Comparison of ENCODE assay signal across 19 cellular contexts in genomic region chr5:123450114-123450513, GRCh38. TPM values are rescaled to one million over a fixed set of nuclear protein-coding genes. Genes with fewer than 3 reads are reported as not detected.
DNase-seq lines count a peak whose midpoint lies in the region; ATAC-seq and TF ChIP-seq lines count a peak whose summit lies in the region.
"Had no signal": no experiment of that assay in that cellular context is flagged by ENCODE, and none has a peak within 500 bp of the region (broad histone marks: within the 10 kb centered on the region; RNA-seq: fewer than 3 reads in every experiment).

No MANE protein-coding gene starts in this region.

- H3K27me3 ChIP-seq in SJCRH30 (no peaks in the 10 kb centered on the region), neuron (ENCODE audit: insufficient read depth, low read length) (no peaks in the 10 kb centered on the region), psoas muscle (ENCODE audit: insufficient read depth in 3 of 3, low read length in 2 of 3) (no peaks in the 10 kb centered on the region), MG63 (no peaks in the 10 kb centered on the region; the same call in 1 of the 2 replicates)
- H3K27me3 ChIP-seq: body of pancreas, colonic mucosa, right lobe of liver, upper lobe of right lung had no signal

- 8 to 58% (median 21%) methylated on average over 1 of the region's 1 CpG for WGBS in psoas muscle, 3 donors

- H3K4me1 ChIP-seq in SJCRH30 (peaks cover 24% of the 10 kb centered on the region), neuron (ENCODE audit: insufficient read depth, low read length) (peaks cover 34% of the 10 kb centered on the region), psoas muscle (no peaks in the 10 kb centered on the region)
- H3K4me1 ChIP-seq: body of pancreas, colonic mucosa, upper lobe of right lung had no signal

- peak overlapping the region; percentile 56; the same call in 1 of the 2 replicates for H3K27ac ChIP-seq in SJCRH30
- no peak overlapping the region for H3K27ac ChIP-seq in psoas muscle
- H3K27ac ChIP-seq: body of pancreas, colonic mucosa, PC-9, right lobe of liver, upper lobe of right lung had no signal

- H3K4me3 ChIP-seq in SJCRH30 (no peak overlapping the region), neuron (ENCODE audit: low read length) (no peak overlapping the region), psoas muscle (no peak overlapping the region), MG63 (no peak overlapping the region)
- H3K4me3 ChIP-seq: body of pancreas, colonic mucosa, PC-9, right lobe of liver, upper lobe of right lung had no signal

- H3K36me3 ChIP-seq in SJCRH30 (no peaks in the 10 kb centered on the region), neuron (ENCODE audit: insufficient read depth, low read length) (no peaks in the 10 kb centered on the region), psoas muscle (ENCODE audit: insufficient read depth in 1 of 2, low read depth in 1 of 2) (no peaks in the 10 kb centered on the region), MG63 (no peaks in the 10 kb centered on the region)
- H3K36me3 ChIP-seq: colonic mucosa, right lobe of liver, upper lobe of right lung had no signal

- ATAC-seq in HG03025 (IDR thresholded peaks at IDR 0.05; ENCODE audit: low FRiP score, unreplicated experiment) (peak; percentile 35), psoas muscle (no peak), HG03045 (IDR thresholded peaks at IDR 0.05; ENCODE audit: unreplicated experiment) (no peak)
- ATAC-seq: activated naive CD4-positive, alpha-beta T cell treated with anti-CD3 and anti-CD28 coated beads, Interleukin-2, amount 50 U/mL, for 72 hours; body of pancreas; upper lobe of right lung had no signal

- TF ChIP-seq CTCF in psoas muscle (IDR thresholded peaks at IDR 0.05) = no peak

- peak overlapping the region; percentile 40 for H2AFZ ChIP-seq in neuron (ENCODE audit: low read depth, low read length)
- H2AFZ ChIP-seq: PC-9 had no signal

- DNase-seq in NCI-H748 (lab: John Stamatoyannopoulos, UW; ENCODE audit: unreplicated experiment) = peak; percentile 15
- no peak for DNase-seq in NCI-H748 treated with DMSO at 0.1 percent for 48 hours (lab: John Stamatoyannopoulos, UW)
- no peak for DNase-seq in SJCRH30
- no peak for DNase-seq in psoas muscle
- DNase-seq in MG63 = no peak
- DNase-seq: activated CD4-positive, alpha-beta T cell treated with anti-CD3 and anti-CD28 coated beads, Interleukin-2, amount 50 U/mL, for 4 hours; activated T-cell treated with anti-CD3 and anti-CD28 coated beads, Interleukin-2, amount 50 U/mL, for 1 hour; C1 segment of cervical spinal cord; colonic mucosa; GDM1; PC-9; right lobe of liver; stimulated activated CD4-positive, alpha-beta T cell treated with anti-CD3 and anti-CD28 coated beads, Interleukin-1b, Interleukin-23, amount 100 ng/mL, for 48 hours; upper lobe of right lung had no signal

- H3K9me3 ChIP-seq in SJCRH30 (replicated peaks) (no peaks in the 10 kb centered on the region), neuron (ENCODE audit: low read length) (no peaks in the 10 kb centered on the region), psoas muscle (no peaks in the 10 kb centered on the region), MG63 (no peaks in the 10 kb centered on the region)
- H3K9me3 ChIP-seq: body of pancreas, colonic mucosa, right lobe of liver, upper lobe of right lung had no signal

- intact Hi-C loops in psoas muscle (cut with DNase I) = no loop called here

RNA-seq across cellular contexts. Expression of gene CEP120, which starts 26.9 kb away (rescaled TPM):
- total RNA-seq in SJCRH30 (2014; rRNA removed; shearing (Covaris generic)) = 19.2 and 23.5 TPM in 2 replicates
- 10 to 100 TPM in 1 of 4 donors, 1 to 10 TPM in 3; 3.9 to 15.0 (median 6.3) TPM for total RNA-seq in psoas muscle
- polyA plus RNA-seq in psoas muscle = 1 to 10 TPM; 2.5 to 9.4 (median 3.5) TPM
- total RNA-seq in MG63 (2014; rRNA removed; shearing (Covaris generic); ENCODE audit: low replicate concordance) = 13.3 and 20.1 TPM in 2 replicates
